17 cellular contexts compared by ENCODE assay signal in genomic region chr20:3739926-3740599, GRCh38. TPM values are rescaled to one million over a fixed set of nuclear protein-coding genes. Genes with fewer than 3 reads are reported as not detected.
DNase-seq lines count a peak whose midpoint lies in the region; ATAC-seq and TF ChIP-seq lines count a peak whose summit lies in the region.
"Had no signal": no experiment of that assay in that cellular context is flagged by ENCODE, and none has a peak within 500 bp of the region (broad histone marks: within the 10 kb centered on the region; RNA-seq: fewer than 3 reads in every experiment).

No MANE protein-coding gene starts in this region.

- H2AFZ ChIP-seq in mammary epithelial cell (ENCODE audit: low read depth, low read length) = no peak overlapping the region

- TF ChIP-seq CTCF in breast epithelium (IDR thresholded peaks at IDR 0.05) (no peak), mammary epithelial cell (conservative IDR thresholded peaks at IDR 0.05 in 1 of 2, IDR thresholded peaks at IDR 0.05 in 1 of 2; ENCODE audit: extremely low read depth in 1 of 2, insufficient read depth in 1 of 2, low read depth in 1 of 2, low read length in 2 of 2) (no peak), left lung (IDR thresholded peaks at IDR 0.05) (no peak), tibial nerve (IDR thresholded peaks at IDR 0.05) (no peak)

- H3K4me1 ChIP-seq in breast epithelium (peaks cover 0 to 6% of the 10 kb centered on the region in 2 donors), mammary epithelial cell (ENCODE audit: insufficient read depth, low read length) (peaks cover 3% of the 10 kb centered on the region), left lung (peaks cover 0 to 57% of the 10 kb centered on the region in 2 donors), tibial nerve (peaks cover 0 to 35% (median 0%) of the 10 kb centered on the region in 4 donors)

- H3K36me3 Mint-ChIP-seq in natural killer cell treated with Interleukin-12 subunit alpha and Interleukin-12 subunit beta and Interleukin-15 and Interleukin-18, amount 100 ng/mL, for 72 hours = no peaks in the 10 kb centered on the region
- H3K36me3 Mint-ChIP-seq: CD4-positive, CD25-positive, alpha-beta regulatory T cell; natural killer cell had no signal

- peak overlapping the region; percentile 14 to 84 for H3K27ac ChIP-seq in breast epithelium
- H3K27ac ChIP-seq in mammary epithelial cell (ENCODE audit: insufficient read depth, low read depth, low read length) = no peak overlapping the region
- peak overlapping the region; percentile 62 to 65 for H3K27ac ChIP-seq in left lung
- peak overlapping the region in 3 of 4 donors; percentile 7 to 62 (median 33) for H3K27ac ChIP-seq in tibial nerve

- no peak overlapping the region for H3K9ac ChIP-seq in mammary epithelial cell (ENCODE audit: insufficient read depth, low read length)

- BruUV-seq in mammary epithelial cell (replicated peaks; lab: Mats Ljungman, UMichigan) = no TSS peak

- CTCF ChIA-PET in mammary epithelial cell (lab: Charles Lee; ENCODE audit: low non-redundant PET) = no interaction called here

- peaks cover 0 to 4% of the 10 kb centered on the region in 2 donors for H3K27me3 Mint-ChIP-seq in natural killer cell treated with Interleukin-12 subunit alpha and Interleukin-12 subunit beta and Interleukin-15 and Interleukin-18, amount 100 ng/mL, for 72 hours

- no peaks in the 10 kb centered on the region for H3K27me3 ChIP-seq in breast epithelium
- H3K27me3 ChIP-seq in mammary epithelial cell (ENCODE audit: insufficient read depth, low read length) = no peaks in the 10 kb centered on the region
- peaks cover 0 to 6% of the 10 kb centered on the region in 2 donors for H3K27me3 ChIP-seq in left lung
- peaks cover 0 to 5% of the 10 kb centered on the region in 2 donors for H3K27me3 ChIP-seq in tibial nerve

- no peaks in the 10 kb centered on the region for H3K9me3 Mint-ChIP-seq in natural killer cell treated with Interleukin-12 subunit alpha and Interleukin-12 subunit beta and Interleukin-15 and Interleukin-18, amount 100 ng/mL, for 72 hours
- H3K9me3 Mint-ChIP-seq: natural killer cell; stimulated activated naive CD8-positive, alpha-beta T cell treated with anti-CD3 and anti-CD28 coated beads, Interleukin-15, Interleukin-2, amounts not matched to agents 100 ng/mL and 50 ng/mL, for 24 hours; T-helper 1 cell treated with Interleukin-12 subunit alpha and Interleukin-12 subunit beta and Interleukin-4 antibody, amounts not matched to agents 30 μg/mL and 1 μg/mL, for 36 hours had no signal

- intact Hi-C loops in breast epithelium (cut with DNase I; ENCODE audit: low total_unique reads) (no loop called here), mammary epithelial cell (cut with micrococcal nuclease) (no loop called here), left lung (cut with DNase I) (no loop called here)

- no peak for TF ChIP-seq EP300 in tibial nerve (IDR thresholded peaks at IDR 0.05)

- no peak overlapping the region for H3K27ac Mint-ChIP-seq in natural killer cell treated with Interleukin-12 subunit alpha and Interleukin-12 subunit beta and Interleukin-15 and Interleukin-18, amount 100 ng/mL, for 72 hours
- H3K27ac Mint-ChIP-seq: CD4-positive, CD25-positive, alpha-beta regulatory T cell; natural killer cell; stimulated activated naive CD8-positive, alpha-beta T cell treated with anti-CD3 and anti-CD28 coated beads, Interleukin-15, Interleukin-2, amounts not matched to agents 100 ng/mL and 50 ng/mL, for 24 hours; T-helper 1 cell treated with Interleukin-12 subunit alpha and Interleukin-12 subunit beta and Interleukin-4 antibody, amounts not matched to agents 30 μg/mL and 1 μg/mL, for 36 hours had no signal

- peaks cover 0 to 5% of the 10 kb centered on the region in 2 donors for H3K4me1 Mint-ChIP-seq in natural killer cell treated with Interleukin-12 subunit alpha and Interleukin-12 subunit beta and Interleukin-15 and Interleukin-18, amount 100 ng/mL, for 72 hours (ENCODE audit: low read depth in 2 of 2)

- no peaks in the 10 kb centered on the region for H3K79me2 ChIP-seq in mammary epithelial cell (ENCODE audit: insufficient read depth, low read length)

- no peak for ATAC-seq in left lung
- no peak for ATAC-seq in natural killer cell treated with Interleukin-12 subunit alpha and Interleukin-12 subunit beta and Interleukin-15 and Interleukin-18, amount 100 ng/mL, for 72 hours
- ATAC-seq: left colon, natural killer cell had no signal

- H3K36me3 ChIP-seq in breast epithelium = no peaks in the 10 kb centered on the region
- H3K36me3 ChIP-seq in mammary epithelial cell (ENCODE audit: insufficient read depth, low read length) = no peaks in the 10 kb centered on the region
- no peaks in the 10 kb centered on the region for H3K36me3 ChIP-seq in left lung
- H3K36me3 ChIP-seq in tibial nerve = peaks cover 0 to 3% (median 0%) of the 10 kb centered on the region in 3 donors

- no peak overlapping the region for H3K4me2 ChIP-seq in mammary epithelial cell (ENCODE audit: insufficient read depth, low read depth, low read length)

- no peak overlapping the region for H3K4me3 ChIP-seq in breast epithelium
- H3K4me3 ChIP-seq in mammary epithelial cell (replicated peaks in 1 of 3; ENCODE audit: insufficient read depth in 1 of 3, low read depth in 2 of 3, low read length in 3 of 3) = no peak overlapping the region
- no peak overlapping the region for H3K4me3 ChIP-seq in left lung
- no peak overlapping the region for H3K4me3 ChIP-seq in tibial nerve

- H3K9me3 ChIP-seq in breast epithelium = no peaks in the 10 kb centered on the region
- no peaks in the 10 kb centered on the region for H3K9me3 ChIP-seq in mammary epithelial cell (replicated peaks; ENCODE audit: insufficient read depth, low read length)
- no peaks in the 10 kb centered on the region for H3K9me3 ChIP-seq in left lung
- no peaks in the 10 kb centered on the region for H3K9me3 ChIP-seq in tibial nerve

- no peak overlapping the region for H3K4me3 Mint-ChIP-seq in natural killer cell treated with Interleukin-12 subunit alpha and Interleukin-12 subunit beta and Interleukin-15 and Interleukin-18, amount 100 ng/mL, for 72 hours
- H3K4me3 Mint-ChIP-seq: CD4-positive, CD25-positive, alpha-beta regulatory T cell; natural killer cell; stimulated activated naive CD8-positive, alpha-beta T cell treated with anti-CD3 and anti-CD28 coated beads, Interleukin-15, Interleukin-2, amounts not matched to agents 100 ng/mL and 50 ng/mL, for 24 hours; T-helper 1 cell treated with Interleukin-12 subunit alpha and Interleukin-12 subunit beta and Interleukin-4 antibody, amounts not matched to agents 30 μg/mL and 1 μg/mL, for 36 hours had no signal

- dilution Hi-C loops in mammary epithelial cell (cut with HindIII; ENCODE audit: low sequenced_read_pairs) = loop anchor here (5.0 kb wide), 1 partner anchor 48 kb away; no protein-coding TSS in a partner anchor

- WGBS in mammary epithelial cell (ENCODE audit: low coverage, missing lambda C conversion rate) = 62% methylated on average over 6 of the region's 7 CpGs
- 40 to 76% methylated on average over 2 to 5 of the region's 7 CpGs for WGBS in tibial nerve, 2 donors

- no peak for TF ChIP-seq POLR2A in breast epithelium (IDR thresholded peaks at IDR 0.05)
- no peak for TF ChIP-seq POLR2A in tibial nerve (IDR thresholded peaks at IDR 0.05)

- DNase-seq in breast epithelium (ENCODE audit: low spot score in 2 of 2) = no peak
- no peak for DNase-seq in mammary epithelial cell
- DNase-seq in left lung = no peak
- no peak for DNase-seq in tibial nerve (ENCODE audit: low spot score in 2 of 2)
- no peak for DNase-seq in CD1c-positive myeloid dendritic cell (ENCODE audit: extremely low spot score)
- DNase-seq in natural killer cell treated with Interleukin-12 subunit alpha and Interleukin-12 subunit beta and Interleukin-15 and Interleukin-18, amount 100 ng/mL, for 72 hours (ENCODE audit: low spot score) = no peak
- DNase-seq: activated CD4-positive, alpha-beta T cell treated with anti-CD3 and anti-CD28 coated beads for 4 hours; CD4-positive, CD25-positive, alpha-beta regulatory T cell; cerebellar nuclear complex; EL; left colon; natural killer cell; NCI-H2081 treated with DMSO at 0.1 percent for 48 hours; NCI-H748 treated with DMSO at 0.1 percent for 48 hours had no signal

- H4K20me1 ChIP-seq in mammary epithelial cell (ENCODE audit: insufficient read depth, low read length) = no peaks in the 10 kb centered on the region

- in situ Hi-C loops in mammary epithelial cell (cut with MboI; ENCODE audit: low sequenced_read_pairs in 2 of 2) = no loop called here

RNA-seq across cellular contexts. Expression of gene HSPA12B, which starts 7.6 kb away (rescaled TPM):
- total RNA-seq in breast epithelium (10 to 100 TPM in 1 of 3 donors, 1 to 10 TPM in 2; 7.0 to 25.2 (median 9.3) TPM), mammary epithelial cell (not detected), left lung (10 to 100 TPM; 14.6 to 22.1 TPM), tibial nerve (10 to 100 TPM; 12.7 to 30.9 (median 18.7) TPM)
- polyA plus RNA-seq in mammary epithelial cell = not detected
- polyA minus RNA-seq in mammary epithelial cell = not detected
- not detected for total RNA-seq in natural killer cell treated with Interleukin-12 subunit alpha and Interleukin-12 subunit beta and Interleukin-15 and Interleukin-18, amount 100 ng/mL, for 72 hours
- total RNA-seq: A172; CD4-positive, CD25-positive, alpha-beta regulatory T cell; natural killer cell had no signal

RNA-seq across cellular contexts. Expression of gene ADISSP, which starts 27.5 kb away (rescaled TPM):
- total RNA-seq in breast epithelium (10 to 100 TPM; 12.3 to 29.3 (median 15.7) TPM), mammary epithelial cell (10 to 100 TPM; 14.0 to 59.9 TPM), left lung (10 to 100 TPM; 19.4 to 35.6 TPM), tibial nerve (10 to 100 TPM; 14.4 to 32.4 (median 22.2) TPM)
- 63.4 TPM for polyA plus RNA-seq in mammary epithelial cell
- 43.5 TPM for polyA minus RNA-seq in mammary epithelial cell
- 10 to 100 TPM; 29.5 to 89.2 TPM for total RNA-seq in natural killer cell treated with Interleukin-12 subunit alpha and Interleukin-12 subunit beta and Interleukin-15 and Interleukin-18, amount 100 ng/mL, for 72 hours

RNA-seq across cellular contexts. Expression of gene SIGLEC1, which starts 27.7 kb away (rescaled TPM):
- total RNA-seq in breast epithelium = 10 to 100 TPM in 1 of 3 donors, 1 to 10 TPM in 2; 2.0 to 32.0 (median 6.9) TPM
- not detected for total RNA-seq in mammary epithelial cell
- polyA plus RNA-seq in mammary epithelial cell = not detected
- polyA minus RNA-seq in mammary epithelial cell = not detected
- total RNA-seq in left lung = 10 to 100 TPM; 22.8 to 45.8 TPM
- 10 to 100 TPM in 3 of 4 donors, 1 to 10 TPM in 1; 5.2 to 33.9 (median 13.1) TPM for total RNA-seq in tibial nerve
- under 1 TPM in 1 of 2 donors, not detected in 1; 0.08 TPM for total RNA-seq in natural killer cell treated with Interleukin-12 subunit alpha and Interleukin-12 subunit beta and Interleukin-15 and Interleukin-18, amount 100 ng/mL, for 72 hours
- total RNA-seq: A172; CD4-positive, CD25-positive, alpha-beta regulatory T cell had no signal
- polyA plus RNA-seq: CD4-positive, CD25-positive, alpha-beta regulatory T cell had no signal

RNA-seq across cellular contexts. Expression of gene SPEF1, which starts 41.2 kb away (rescaled TPM):
- total RNA-seq in breast epithelium (under 1 TPM in 2 of 3 donors, not detected in 1; 0.33 to 0.88 TPM), mammary epithelial cell (under 1 TPM; 0.17 to 0.26 TPM), left lung (1 to 10 TPM in 1 of 2 donors, under 1 TPM in 1; 0.26 to 2.8 TPM), tibial nerve (1 to 10 TPM in 2 of 4 donors, not detected in 2; 1.1 to 1.8 TPM)
- 0.08 TPM for polyA plus RNA-seq in mammary epithelial cell
- not detected for polyA minus RNA-seq in mammary epithelial cell
- under 1 TPM; 0.24 to 0.36 TPM for total RNA-seq in natural killer cell treated with Interleukin-12 subunit alpha and Interleukin-12 subunit beta and Interleukin-15 and Interleukin-18, amount 100 ng/mL, for 72 hours
- total RNA-seq: CD4-positive, CD25-positive, alpha-beta regulatory T cell had no signal
- polyA plus RNA-seq: CD4-positive, CD25-positive, alpha-beta regulatory T cell had no signal

RNA-seq across cellular contexts. Expression of gene CENPB, which starts 46.5 kb away (rescaled TPM):
- total RNA-seq in breast epithelium = 10 to 100 TPM; 55.5 to 69.8 (median 68.2) TPM
- 10 to 100 TPM; 56.8 to 72.2 TPM for total RNA-seq in mammary epithelial cell
- polyA plus RNA-seq in mammary epithelial cell = 33.5 TPM
- polyA minus RNA-seq in mammary epithelial cell = 47.9 TPM
- 10 to 100 TPM; 78.5 to 94.5 TPM for total RNA-seq in left lung
- 100 to 1,000 TPM in 2 of 4 donors, 10 to 100 TPM in 2; 72.8 to 109 (median 100) TPM for total RNA-seq in tibial nerve
- 100 to 1,000 TPM in 1 of 2 donors, 10 to 100 TPM in 1; 75.4 to 118 TPM for total RNA-seq in natural killer cell treated with Interleukin-12 subunit alpha and Interleukin-12 subunit beta and Interleukin-15 and Interleukin-18, amount 100 ng/mL, for 72 hours

Comparison
In these comparisons a context has a peak if more than half of its experiments do, and no peak if none do; other contexts are left out.
1. RNA of gene HSPA12B, which starts 7.6 kb away (total RNA-seq): 12.7 to 30.9 TPM in tibial nerve, 14.6 to 22.1 TPM in left lung and 7.0 to 25.2 TPM in breast epithelium; not detected in mammary epithelial cell and not detected in natural killer cell treated with Interleukin-12 subunit alpha and Interleukin-12 subunit beta and Interleukin-15 and Interleukin-18, amount 100 ng/mL, for 72 hours; every median in the first group is over 4 times any median in the second.